ENCODE assay signal across 20 cellular contexts in genomic region chr19:58268344-58268743, GRCh38. TPM values are rescaled to one million over a fixed set of nuclear protein-coding genes. Genes with fewer than 3 reads are reported as not detected.
DNase-seq lines count a peak whose midpoint lies in the region; ATAC-seq, FAIRE-seq and TF ChIP-seq lines count a peak whose summit lies in the region.
"Had no signal": no experiment of that assay in that cellular context is flagged by ENCODE, and none has a peak within 500 bp of the region (broad histone marks: within the 10 kb centered on the region; RNA-seq: fewer than 3 reads in every experiment).

No MANE protein-coding gene starts in this region.

- no TSS peak for BruUV-seq in K562 (replicated peaks; lab: Mats Ljungman, UMichigan)

- peak overlapping the region; percentile 21 for H3K27ac Mint-ChIP-seq in T-helper 1 cell treated with Interleukin-12 subunit alpha and Interleukin-12 subunit beta and Interleukin-4 antibody, amounts not matched to agents 30 μg/mL and 1 μg/mL, for 36 hours
- H3K27ac Mint-ChIP-seq in progenitor cell of endocrine pancreas: peak overlapping the region; percentile 52
- H3K27ac Mint-ChIP-seq: CD4-positive, alpha-beta T cell; GM23338; HFFc6 had no signal

- no peaks in the 10 kb centered on the region for H3K27me3 ChIP-seq in K562 (ENCODE audit: control insufficient read depth in 2 of 2, insufficient read depth in 2 of 2, low read length in 2 of 2)
- H3K27me3 ChIP-seq in SK-N-SH (ENCODE audit: insufficient read depth): no peaks in the 10 kb centered on the region

- DNase-seq in T-helper 1 cell (no peak), K562 (ENCODE audit: extremely low read depth in 1 of 4, low spot score in 3 of 4) (no peak), progenitor cell of endocrine pancreas (ENCODE audit: low spot score, unreplicated experiment) (no peak), SK-N-SH (no peak)
- no peak for DNase-seq in activated CD4-positive, CD25-positive, alpha-beta regulatory T cell treated with anti-CD3 and anti-CD28 coated beads, Interleukin-2, amount 50 U/mL, for 72 hours
- DNase-seq: AML-193; Caco-2; CD4-positive, alpha-beta T cell; GDM1; HCEC 1CT; HFFc6; IMR-90 had no signal

- no peak overlapping the region for H3K4me3 ChIP-seq in K562
- no peak overlapping the region for H3K4me3 ChIP-seq in SK-N-SH (ENCODE audit: low read depth in 2 of 2, low read length in 1 of 2)
- H3K4me3 ChIP-seq: A549, GM23338 had no signal

- no peak overlapping the region for H3K4me3 Mint-ChIP-seq in T-helper 1 cell treated with Interleukin-12 subunit alpha and Interleukin-12 subunit beta and Interleukin-4 antibody, amounts not matched to agents 30 μg/mL and 1 μg/mL, for 36 hours
- H3K4me3 Mint-ChIP-seq in progenitor cell of endocrine pancreas (ENCODE audit: low read depth): no peak overlapping the region
- H3K4me3 Mint-ChIP-seq: CD4-positive, alpha-beta T cell; GM23338; HFFc6 had no signal

- no peak for TF ChIP-seq POLR2A in K562 (conservative IDR thresholded peaks at IDR 0.05)

- H3K36me3 ChIP-seq in K562 (ENCODE audit: control insufficient read depth, insufficient read depth, low read length): peaks cover 18% of the 10 kb centered on the region; the same call in 2 of the 3 replicates
- H3K36me3 ChIP-seq in SK-N-SH (replicated peaks in 1 of 2; ENCODE audit: control insufficient read depth in 1 of 2, insufficient read depth in 2 of 2, low read length in 1 of 2): peaks cover 0 to 19% of the 10 kb centered on the region in 2 experiments

- TF ChIP-seq RAD21 in K562 (CRISPR knock-in tag; conservative IDR thresholded peaks at IDR 0.05 in 1 of 2, IDR thresholded peaks at IDR 0.05 in 1 of 2): no peak
- no peak for TF ChIP-seq RAD21 in SK-N-SH (IDR thresholded peaks at IDR 0.05; ENCODE audit: low read length)

- WGBS in K562 (ENCODE audit: insufficient coverage, low coverage, missing lambda C conversion rate): 73% methylated on average over 3 of the region's 3 CpGs
- 52% methylated on average over 3 of the region's 3 CpGs for WGBS in SK-N-SH (ENCODE audit: low lambda C conversion rate)

- no peak overlapping the region for H3K4me2 ChIP-seq in K562 (ENCODE audit: insufficient read depth, low read length)
- H3K4me2 ChIP-seq in SK-N-SH: no peak overlapping the region
- H3K4me2 ChIP-seq: A549, GM23338 had no signal

- no peaks in the 10 kb centered on the region for H3F3A ChIP-seq in SK-N-SH (replicated peaks; ENCODE audit: insufficient read depth)

- H3K9me3 Mint-ChIP-seq in T-helper 1 cell treated with Interleukin-12 subunit alpha and Interleukin-12 subunit beta and Interleukin-4 antibody, amounts not matched to agents 30 μg/mL and 1 μg/mL, for 36 hours: peaks cover 38% of the 10 kb centered on the region
- H3K9me3 Mint-ChIP-seq in progenitor cell of endocrine pancreas (ENCODE audit: low read depth): peaks cover 27% of the 10 kb centered on the region

- no peak for FAIRE-seq in K562 (lab: Jason Lieb, UNC)
- FAIRE-seq: D721Med, H54 had no signal

- no peaks in the 10 kb centered on the region for H4K20me1 ChIP-seq in K562 (replicated peaks; ENCODE audit: control insufficient read depth, insufficient read depth, low read length)
- no peaks in the 10 kb centered on the region for H4K20me1 ChIP-seq in SK-N-SH (ENCODE audit: insufficient read depth)

- H3K4me1 ChIP-seq in K562 (replicated peaks in 1 of 2; ENCODE audit: control insufficient read depth in 2 of 2, insufficient read depth in 2 of 2, low read length in 2 of 2) (no peaks in the 10 kb centered on the region), SK-N-SH (ENCODE audit: control insufficient read depth in 1 of 2, insufficient read depth in 2 of 2, low read depth in 1 of 2, low read length in 1 of 2) (no peaks in the 10 kb centered on the region)
- H3K4me1 ChIP-seq: A549, Caco-2 had no signal

- CTCF ChIA-PET in K562 (lab: Yijun Ruan, JAX; ENCODE audit: low intra/inter-chr PET ratio) (no interaction called here), SK-N-SH (lab: Yijun Ruan, JAX) (no interaction called here)

- no peaks in the 10 kb centered on the region for H3K9me1 ChIP-seq in K562 (ENCODE audit: control insufficient read depth, insufficient read depth, low read length)

- peaks cover 41% of the 10 kb centered on the region for H3K36me3 Mint-ChIP-seq in T-helper 1 cell treated with Interleukin-12 subunit alpha and Interleukin-12 subunit beta and Interleukin-4 antibody, amounts not matched to agents 30 μg/mL and 1 μg/mL, for 36 hours (ENCODE audit: low read depth)
- H3K36me3 Mint-ChIP-seq in progenitor cell of endocrine pancreas (ENCODE audit: insufficient read depth): peaks cover 68% of the 10 kb centered on the region

- H3K9me2 ChIP-seq in SK-N-SH: no peaks in the 10 kb centered on the region

- H3K27me3 Mint-ChIP-seq in T-helper 1 cell treated with Interleukin-12 subunit alpha and Interleukin-12 subunit beta and Interleukin-4 antibody, amounts not matched to agents 30 μg/mL and 1 μg/mL, for 36 hours (ENCODE audit: low read depth): no peaks in the 10 kb centered on the region
- H3K27me3 Mint-ChIP-seq in progenitor cell of endocrine pancreas: no peaks in the 10 kb centered on the region
- H3K27me3 Mint-ChIP-seq: CD4-positive, alpha-beta T cell had no signal

- no peak overlapping the region for H3K27ac ChIP-seq in K562 (ENCODE audit: extremely low read depth, low read depth, low read length)
- H3K27ac ChIP-seq in SK-N-SH (ENCODE audit: low read depth in 2 of 2, low read length in 1 of 2): no peak overlapping the region
- H3K27ac ChIP-seq: 22Rv1, A549, C4-2B, HL-60 had no signal

- no peaks in the 10 kb centered on the region for H3K4me1 Mint-ChIP-seq in T-helper 1 cell treated with Interleukin-12 subunit alpha and Interleukin-12 subunit beta and Interleukin-4 antibody, amounts not matched to agents 30 μg/mL and 1 μg/mL, for 36 hours (ENCODE audit: low read depth)
- no peaks in the 10 kb centered on the region for H3K4me1 Mint-ChIP-seq in progenitor cell of endocrine pancreas (ENCODE audit: low read depth)
- H3K4me1 Mint-ChIP-seq: GM23338 had no signal

- H3K9me3 ChIP-seq in K562 (replicated peaks; ENCODE audit: control insufficient read depth, insufficient read depth, low read depth, low read length): peaks cover 48% of the 10 kb centered on the region
- H3K9me3 ChIP-seq in SK-N-SH: peaks cover 6% of the 10 kb centered on the region; the same call in 1 of the 2 replicates

- in situ Hi-C loops in K562 (cut with MboI): no loop called here

- H2AFZ ChIP-seq in K562 (ENCODE audit: low read depth, low read length) (no peak overlapping the region), SK-N-SH (ENCODE audit: low read depth) (no peak overlapping the region)
- H2AFZ ChIP-seq: GM23338 had no signal

- POLR2A ChIA-PET in K562 (lab: Yijun Ruan, JAX): interaction anchor here (1.1 kb wide), 1 partner anchor 17 kb away, joined by 3 read pairs; no protein-coding TSS in a partner anchor
- POLR2A ChIA-PET in SK-N-SH (lab: Yijun Ruan, JAX): no interaction called here

- TF ChIP-seq EP300 in K562 (IDR thresholded peaks at IDR 0.05; ENCODE audit: low read length) (no peak), SK-N-SH (IDR thresholded peaks at IDR 0.05; ENCODE audit: borderline replicate concordance in 1 of 2, low read depth in 1 of 2, low read length in 1 of 2) (no peak)

- H3K9ac ChIP-seq in K562 (ENCODE audit: insufficient read depth in 1 of 2, low read depth in 2 of 2, low read length in 2 of 2) (no peak overlapping the region), SK-N-SH (no peak overlapping the region)

- ATAC-seq in K562: no peak
- ATAC-seq: A549, GM23338 had no signal

- TF ChIP-seq CTCF in K562 (IDR thresholded peaks at IDR 0.05 in 2 of 3, conservative IDR thresholded peaks at IDR 0.05 in 1 of 3; ENCODE audit: insufficient read depth in 2 of 3, low read depth in 1 of 3, low read length in 3 of 3) (no peak), progenitor cell of endocrine pancreas (IDR thresholded peaks at IDR 0.05; ENCODE audit: unreplicated experiment) (no peak), SK-N-SH (IDR thresholded peaks at IDR 0.05) (no peak)

- no peaks in the 10 kb centered on the region for H3K79me2 ChIP-seq in K562 (ENCODE audit: control insufficient read depth, insufficient read depth, low read length)
- no peaks in the 10 kb centered on the region for H3K79me2 ChIP-seq in SK-N-SH (ENCODE audit: insufficient read depth)

- intact Hi-C loops in K562 (cut with micrococcal nuclease): no loop called here

RNA-seq across cellular contexts. Expression of gene ZNF8, which starts 10.4 kb away (rescaled TPM):
- 22.6 and 25.3 TPM in 2 replicates for total RNA-seq in K562 (2011; cell fraction: chromatin; rRNA removed; ENCODE audit: low replicate concordance)
- total RNA-seq in K562 (2011; cell fraction: nucleolus; rRNA removed): 15.4 and 17.0 TPM in 2 replicates
- 21.6 and 29.5 TPM in 2 replicates for total RNA-seq in K562 (2011; cell fraction: nucleoplasm; rRNA removed)
- total RNA-seq in K562 (2014; rRNA removed) (5.4 and 6.4 TPM in 2 replicates), K562 (2014; rRNA removed; fragmentation: Illumina TruSeq; extraction: Trizol) (5.4 and 5.6 TPM in 2 replicates), K562 (2015; rRNA removed; fragmentation: Illumina TruSeq; extraction: Trizol) (5.6 and 5.8 TPM in 2 replicates), K562 (2021) (7.0 and 7.7 TPM in 2 replicates), progenitor cell of endocrine pancreas (18.1 and 18.2 TPM in 2 replicates)
- polyA plus RNA-seq in K562 (2011; rRNA removed) (4.7 and 6.4 TPM in 2 replicates), K562 (2014; fragmentation: Illumina TruSeq; extraction: Trizol) (3.1 and 3.2 TPM in 2 replicates), K562 (2014; fragmentation: Nextera tagmentation; extraction: Ambion mirVana) (1 to 10 TPM in 1 of 2 experiments, under 1 TPM in 1; 0.71 to 1.0 TPM), K562 (2014; rRNA removed) (3.7 and 3.8 TPM in 2 replicates), SK-N-SH (2012; rRNA removed) (1.4 and 1.8 TPM in 2 replicates)
- 4.2 and 6.3 TPM in 2 replicates for polyA plus RNA-seq in K562 (2011; cell fraction: cytosol; rRNA removed)
- 12.4 and 13.1 TPM in 2 replicates for polyA plus RNA-seq in K562 (2011; cell fraction: nucleus; rRNA removed)
- 1.3 and 1.5 TPM in 2 replicates for polyA plus RNA-seq in K562 (2012)
- 10.6 and 11.6 TPM in 2 replicates for polyA minus RNA-seq in K562 (2011; rRNA and poly(A)+ RNA removed)
- 7.4 and 9.4 TPM in 2 replicates for polyA minus RNA-seq in K562 (2011; cell fraction: cytosol; rRNA and poly(A)+ RNA removed)
- polyA minus RNA-seq in K562 (2011; cell fraction: nucleus; rRNA and poly(A)+ RNA removed): 3.9 and 6.4 TPM in 2 replicates
- polyA plus RNA-seq in SK-N-SH (2012; cell fraction: cytosol; rRNA removed): 0.91 and 1.2 TPM in 2 replicates
- 4.7 and 6.1 TPM in 2 replicates for polyA plus RNA-seq in SK-N-SH (2012; cell fraction: nucleus; rRNA removed)

RNA-seq across cellular contexts. Expression of gene ERVK3-1, which starts 36.8 kb away (rescaled TPM):
- total RNA-seq in K562 (2011; cell fraction: chromatin; rRNA removed; ENCODE audit: low replicate concordance): 81.2 and 112 TPM in 2 replicates
- 58.4 and 68.7 TPM in 2 replicates for total RNA-seq in K562 (2011; cell fraction: nucleolus; rRNA removed)
- total RNA-seq in K562 (2011; cell fraction: nucleoplasm; rRNA removed): 96.3 and 156 TPM in 2 replicates
- 114 and 130 TPM in 2 replicates for total RNA-seq in K562 (2014; rRNA removed)
- total RNA-seq in K562 (2014; rRNA removed; fragmentation: Illumina TruSeq; extraction: Trizol): 111 and 114 TPM in 2 replicates
- 123 and 136 TPM in 2 replicates for total RNA-seq in K562 (2015; rRNA removed; fragmentation: Illumina TruSeq; extraction: Trizol)
- total RNA-seq in K562 (2021): 84.5 and 90.3 TPM in 2 replicates
- polyA plus RNA-seq in K562 (2011; rRNA removed): 66.9 and 87.6 TPM in 2 replicates
- 48.8 and 49.6 TPM in 2 replicates for polyA plus RNA-seq in K562 (2011; cell fraction: cytosol; rRNA removed)
- 180 and 251 TPM in 2 replicates for polyA plus RNA-seq in K562 (2011; cell fraction: nucleus; rRNA removed)
- 76.9 and 94.1 TPM in 2 replicates for polyA plus RNA-seq in K562 (2012)
- 136 and 153 TPM in 2 replicates for polyA plus RNA-seq in K562 (2014; fragmentation: Illumina TruSeq; extraction: Trizol)
- polyA plus RNA-seq in K562 (2014; fragmentation: Nextera tagmentation; extraction: Ambion mirVana): 100 to 1,000 TPM; 261 to 299 TPM
- polyA plus RNA-seq in K562 (2014; rRNA removed): 109 and 119 TPM in 2 replicates
- 61.6 and 69.6 TPM in 2 replicates for polyA minus RNA-seq in K562 (2011; rRNA and poly(A)+ RNA removed)
- 21.6 and 23.1 TPM in 2 replicates for polyA minus RNA-seq in K562 (2011; cell fraction: cytosol; rRNA and poly(A)+ RNA removed)
- 105 and 140 TPM in 2 replicates for polyA minus RNA-seq in K562 (2011; cell fraction: nucleus; rRNA and poly(A)+ RNA removed)
- 41.3 and 46.2 TPM in 2 replicates for total RNA-seq in progenitor cell of endocrine pancreas
- polyA plus RNA-seq in SK-N-SH (2012; rRNA removed): 69.4 and 85.3 TPM in 2 replicates
- polyA plus RNA-seq in SK-N-SH (2012; cell fraction: cytosol; rRNA removed): 56.2 and 56.8 TPM in 2 replicates
- polyA plus RNA-seq in SK-N-SH (2012; cell fraction: nucleus; rRNA removed): 168 and 172 TPM in 2 replicates

RNA-seq across cellular contexts. Expression of gene ZNF544, which starts 39.6 kb away (rescaled TPM):
- 180 and 209 TPM in 2 replicates for total RNA-seq in K562 (2011; cell fraction: chromatin; rRNA removed; ENCODE audit: low replicate concordance)
- 126 and 168 TPM in 2 replicates for total RNA-seq in K562 (2011; cell fraction: nucleolus; rRNA removed)
- 185 and 198 TPM in 2 replicates for total RNA-seq in K562 (2011; cell fraction: nucleoplasm; rRNA removed)
- total RNA-seq in K562 (2014; rRNA removed) (59.0 and 64.1 TPM in 2 replicates), K562 (2014; rRNA removed; fragmentation: Illumina TruSeq; extraction: Trizol) (51.3 and 53.5 TPM in 2 replicates), K562 (2015; rRNA removed; fragmentation: Illumina TruSeq; extraction: Trizol) (37.8 and 39.4 TPM in 2 replicates), K562 (2021) (37.5 and 43.6 TPM in 2 replicates), progenitor cell of endocrine pancreas (61.0 and 70.5 TPM in 2 replicates)
- polyA plus RNA-seq in K562 (2011; rRNA removed) (45.6 and 53.5 TPM in 2 replicates), K562 (2014; fragmentation: Illumina TruSeq; extraction: Trizol) (32.3 and 39.3 TPM in 2 replicates), K562 (2014; fragmentation: Nextera tagmentation; extraction: Ambion mirVana) (10 to 100 TPM; 23.6 to 28.6 TPM), K562 (2014; rRNA removed) (41.4 and 53.8 TPM in 2 replicates), SK-N-SH (2012; rRNA removed) (0.58 and 0.89 TPM in 2 replicates)
- 58.4 and 62.6 TPM in 2 replicates for polyA plus RNA-seq in K562 (2011; cell fraction: cytosol; rRNA removed)
- polyA plus RNA-seq in K562 (2011; cell fraction: nucleus; rRNA removed): 46.0 and 65.8 TPM in 2 replicates
- polyA plus RNA-seq in K562 (2012): 35.3 and 39.5 TPM in 2 replicates
- 51.3 and 61.6 TPM in 2 replicates for polyA minus RNA-seq in K562 (2011; rRNA and poly(A)+ RNA removed)
- 20.8 and 23.3 TPM in 2 replicates for polyA minus RNA-seq in K562 (2011; cell fraction: cytosol; rRNA and poly(A)+ RNA removed)
- polyA minus RNA-seq in K562 (2011; cell fraction: nucleus; rRNA and poly(A)+ RNA removed): 45.1 and 54.5 TPM in 2 replicates
- polyA plus RNA-seq in SK-N-SH (2012; cell fraction: cytosol; rRNA removed): 0.37 and 0.66 TPM in 2 replicates
- 0.64 and 1.0 TPM in 2 replicates for polyA plus RNA-seq in SK-N-SH (2012; cell fraction: nucleus; rRNA removed)

RNA-seq across cellular contexts. Expression of gene ZSCAN22, which starts 58.5 kb away (rescaled TPM):
- total RNA-seq in K562 (2011; cell fraction: chromatin; rRNA removed; ENCODE audit: low replicate concordance): 8.8 and 18.4 TPM in 2 replicates
- 11.1 and 14.3 TPM in 2 replicates for total RNA-seq in K562 (2011; cell fraction: nucleolus; rRNA removed)
- total RNA-seq in K562 (2011; cell fraction: nucleoplasm; rRNA removed): 13.6 and 15.6 TPM in 2 replicates
- total RNA-seq in K562 (2014; rRNA removed) (2.6 and 3.0 TPM in 2 replicates), K562 (2014; rRNA removed; fragmentation: Illumina TruSeq; extraction: Trizol) (3.0 and 3.1 TPM in 2 replicates), K562 (2015; rRNA removed; fragmentation: Illumina TruSeq; extraction: Trizol) (4.0 and 4.1 TPM in 2 replicates), K562 (2021) (5.3 and 5.4 TPM in 2 replicates), progenitor cell of endocrine pancreas (4.6 TPM in 2 replicates)
- polyA plus RNA-seq in K562 (2011; rRNA removed) (4.8 and 5.7 TPM in 2 replicates), K562 (2014; fragmentation: Illumina TruSeq; extraction: Trizol) (3.0 and 3.2 TPM in 2 replicates), K562 (2014; fragmentation: Nextera tagmentation; extraction: Ambion mirVana) (1 to 10 TPM in 1 of 2 experiments, under 1 TPM in 1; 0.98 to 1.9 TPM), K562 (2014; rRNA removed) (2.5 and 2.7 TPM in 2 replicates), SK-N-SH (2012; rRNA removed) (2.3 and 2.9 TPM in 2 replicates)
- 6.2 TPM in 2 replicates for polyA plus RNA-seq in K562 (2011; cell fraction: cytosol; rRNA removed)
- polyA plus RNA-seq in K562 (2011; cell fraction: nucleus; rRNA removed): 5.1 and 5.3 TPM in 2 replicates
- polyA plus RNA-seq in K562 (2012): 1.8 and 2.5 TPM in 2 replicates
- 8.5 and 10.1 TPM in 2 replicates for polyA minus RNA-seq in K562 (2011; rRNA and poly(A)+ RNA removed)
- polyA minus RNA-seq in K562 (2011; cell fraction: cytosol; rRNA and poly(A)+ RNA removed): 3.3 and 4.2 TPM in 2 replicates
- 4.4 and 6.1 TPM in 2 replicates for polyA minus RNA-seq in K562 (2011; cell fraction: nucleus; rRNA and poly(A)+ RNA removed)
- polyA plus RNA-seq in SK-N-SH (2012; cell fraction: cytosol; rRNA removed): 1.3 and 1.9 TPM in 2 replicates
- polyA plus RNA-seq in SK-N-SH (2012; cell fraction: nucleus; rRNA removed): 2.1 and 3.3 TPM in 2 replicates
